ENCODE assay signal across 10 cellular contexts in the genomic region with DNA sequence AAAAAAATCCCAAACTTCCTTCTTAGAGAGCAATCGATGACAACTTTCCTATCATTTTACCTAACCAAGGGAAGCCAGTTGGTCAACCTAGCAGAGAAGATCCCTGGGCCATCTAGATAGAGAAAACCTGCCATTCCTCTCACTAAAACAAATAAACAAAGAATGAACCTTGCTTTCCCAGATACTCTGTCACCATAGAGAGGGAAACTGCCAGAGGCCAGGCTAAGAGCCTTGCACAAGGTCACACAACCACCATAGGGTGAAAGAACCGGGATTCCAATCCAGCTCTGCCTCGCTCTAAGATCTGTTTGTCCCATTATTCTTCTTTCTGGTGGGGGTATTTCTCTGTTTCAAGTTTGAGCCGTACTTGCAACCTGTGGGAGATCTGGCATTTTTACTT.
"Had no signal": no experiment of that assay in that cellular context is flagged by ENCODE, and none has a peak within 500 bp of the region (broad histone marks: within the 10 kb centered on the region; RNA-seq: fewer than 3 reads in every experiment).

No MANE protein-coding gene starts in this region.

- DNase-seq: GM23248, GOT3, H7, HFFc6, Kasumi-1, KG1 had no signal

- H3K27ac ChIP-seq: GM23248, HL-60 had no signal

- H3K9me3 ChIP-seq: HAP-1 had no signal

- H3K9me3 Mint-ChIP-seq: IgD-negative memory B cell had no signal

- H3K4me1 ChIP-seq: HAP-1 had no signal

- H3K9ac ChIP-seq: GM23248 had no signal

- H3K27ac Mint-ChIP-seq: HFFc6, IgD-negative memory B cell had no signal

- H3K4me3 ChIP-seq: GM23248, HAP-1 had no signal

- H3K4me3 Mint-ChIP-seq: HFFc6, IgD-negative memory B cell had no signal

- ATAC-seq: HCT116 had no signal

- H3K36me3 Mint-ChIP-seq: IgD-negative memory B cell had no signal

- H3K36me3 ChIP-seq: HAP-1 had no signal
